In genomic region chr7:118472581-118472980, GRCh38 we compare ENCODE assay signal across 25 cellular contexts.
"Had no signal": no experiment of that assay in that cellular context is flagged by ENCODE, and none has a peak within 500 bp of the region (broad histone marks: within the 10 kb centered on the region; RNA-seq: fewer than 3 reads in every experiment).

No MANE protein-coding gene starts in this region.

- H3K4me3 ChIP-seq: neural progenitor cell, ovary, psoas muscle, skin epidermis, smooth muscle cell, spleen, suprapubic skin, testis, tibial artery, transverse colon, upper lobe of right lung, uterus had no signal

- H3K27me3 ChIP-seq: neural progenitor cell, ovary, spleen, suprapubic skin, testis, tibial artery, transverse colon, upper lobe of right lung, uterus had no signal

- DNase-seq: natural killer cell; ovary; psoas muscle; right cardiac atrium; spleen; stimulated activated CD4-positive, alpha-beta T cell treated with anti-CD3 and anti-CD28 coated beads, Interleukin-12 subunit alpha, Interleukin-12 subunit beta, amount 100 ng/mL, for 4 hours; stimulated activated CD4-positive, alpha-beta T cell treated with anti-CD3 and anti-CD28 coated beads, Interleukin-1b, Interleukin-23, amount 100 ng/mL, for 48 hours; stimulated activated CD4-positive, alpha-beta T cell treated with anti-CD3 and anti-CD28 coated beads, Interleukin-4, amount 100 ng/mL, for 1 hour; stimulated activated CD4-positive, alpha-beta T cell treated with anti-CD3 and anti-CD28 coated beads, Interleukin-4, amount 100 ng/mL, for 4 hours; stimulated activated CD8-positive, alpha-beta memory T cell treated with anti-CD3 and anti-CD28 coated beads, Interleukin-4, amount 100 ng/mL, for 48 hours; stimulated activated naive CD4-positive, alpha-beta T cell; stimulated activated naive CD8-positive, alpha-beta T cell treated with anti-CD3 and anti-CD28 coated beads, Interleukin-15, amount 100 ng/mL, for 72 hours; stimulated activated naive CD8-positive, alpha-beta T cell treated with anti-CD3 and anti-CD28 coated beads, Interleukin-15, Interleukin-2, amounts not matched to agents 100 U/mL and 50 U/mL, for 24 hours; tibial artery; transverse colon; upper lobe of right lung; uterus had no signal

- H3K4me2 ChIP-seq: neural progenitor cell, smooth muscle cell had no signal

- ATAC-seq: natural killer cell; psoas muscle; right cardiac atrium; sciatic nerve; stimulated activated memory B cell treated with anti-CD40 and anti-IgM and Interleukin-4, amounts not matched to agents 10 μg/mL and 1 μg/mL and 100 μg/mL, for 72 hours; stimulated activated naive CD8-positive, alpha-beta T cell treated with anti-CD3 and anti-CD28 coated beads, Interleukin-15, amount 100 ng/mL, for 72 hours; stimulated activated naive CD8-positive, alpha-beta T cell treated with anti-CD3 and anti-CD28 coated beads, Interleukin-15, Interleukin-2, amounts not matched to agents 100 U/mL and 50 U/mL, for 24 hours; upper lobe of right lung had no signal

- H3K79me2 ChIP-seq: parathyroid adenoma had no signal

- H3K27ac ChIP-seq: neural progenitor cell, ovary, parathyroid adenoma, psoas muscle, skin epidermis, spleen, suprapubic skin, testis, tibial artery, transverse colon, upper lobe of right lung, uterus had no signal

- H3K9ac ChIP-seq: neural progenitor cell, parathyroid adenoma had no signal

- H3K36me3 ChIP-seq: neural progenitor cell, ovary, spleen, suprapubic skin, tibial artery, transverse colon, upper lobe of right lung, uterus had no signal

- H2AFZ ChIP-seq: neural progenitor cell, parathyroid adenoma had no signal

- H3K4me1 ChIP-seq: neural progenitor cell, parathyroid adenoma, psoas muscle, spleen, suprapubic skin, testis, tibial artery, transverse colon, upper lobe of right lung, uterus had no signal

- H3K9me3 ChIP-seq: ovary, psoas muscle, spleen, suprapubic skin, testis, tibial artery, transverse colon, upper lobe of right lung, uterus had no signal
